ENCODE assay signal across 2 cellular contexts in the genomic region with DNA sequence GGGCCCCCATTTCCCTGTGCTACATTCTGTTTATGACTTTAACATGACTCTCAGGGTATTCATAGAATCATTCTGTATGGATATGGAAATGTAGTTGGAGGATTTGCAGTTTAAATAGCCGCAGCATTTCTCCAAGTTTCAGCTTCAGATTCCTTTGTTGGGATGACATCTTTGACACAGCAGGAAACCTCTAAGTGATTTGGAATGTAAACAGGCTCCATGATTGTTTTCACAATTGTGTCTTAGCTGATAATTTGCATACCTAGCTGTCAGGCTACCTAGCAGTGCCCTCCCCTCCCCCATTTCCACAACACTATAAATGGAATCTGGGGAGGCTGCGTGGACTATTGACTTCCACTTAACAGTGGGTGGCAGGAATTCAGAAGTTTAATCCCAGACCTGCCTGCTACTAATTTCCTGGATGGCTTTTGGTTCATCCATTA.
TF ChIP-seq lines count a peak whose summit lies in the region.

No MANE protein-coding gene starts in this region.

TF ChIP-seq in H1, 55 proteins besides CTCF, POLR2A, EP300 and RAD21:
- TF ChIP-seq RFX5 (IDR thresholded peaks at IDR 0.05; ENCODE audit: borderline replicate concordance, low read depth, low read length) = no peak
- TF ChIP-seq FOSL1 (IDR thresholded peaks at IDR 0.05; ENCODE audit: insufficient read depth, low read depth, low read length) = no peak
- TF ChIP-seq TEAD4 (IDR thresholded peaks at IDR 0.05; ENCODE audit: low read depth, low read length) = peak; percentile 84
- no peak for TF ChIP-seq SIRT6 (IDR thresholded peaks at IDR 0.05; ENCODE audit: low read length)
- 0 out of 2 replicates have a peak, but pooled peaks have one; percentile 62 for TF ChIP-seq TCF12 (IDR thresholded peaks at IDR 0.05; ENCODE audit: low read depth, low read length)
- TF ChIP-seq CHD2 (IDR thresholded peaks at IDR 0.05; ENCODE audit: low read length) = no peak
- no peak for TF ChIP-seq NRF1 (IDR thresholded peaks at IDR 0.05; ENCODE audit: low read depth, low read length)
- TF ChIP-seq GABPA (IDR thresholded peaks at IDR 0.05; ENCODE audit: borderline replicate concordance, insufficient read depth, low read length) = no peak
- 0 out of 2 replicates have a peak, but pooled peaks have one; percentile 30 for TF ChIP-seq KDM1A (IDR thresholded peaks at IDR 0.05; ENCODE audit: borderline replicate concordance, low read length)
- 0 out of 2 replicates have a peak, but pooled peaks have one; percentile 31 for TF ChIP-seq CREB1 (IDR thresholded peaks at IDR 0.05)
- peak; percentile 65; the same call in 1 of the 2 replicates for TF ChIP-seq YY1 (IDR thresholded peaks at IDR 0.05; ENCODE audit: low read depth, low read length)
- no peak for TF ChIP-seq CBX8 (IDR thresholded peaks at IDR 0.05; ENCODE audit: borderline replicate concordance, low read depth, low read length)
- no peak for TF ChIP-seq PHF8 (conservative IDR thresholded peaks at IDR 0.05; ENCODE audit: low read depth, low read length)
- TF ChIP-seq SP4 (IDR thresholded peaks at IDR 0.05; ENCODE audit: low read length) = no peak
- TF ChIP-seq BRCA1 (IDR thresholded peaks at IDR 0.05; ENCODE audit: low read depth, low read length) = no peak
- peak; percentile 73 to 91; a peak in 3 of 4 replicates for TF ChIP-seq HDAC2 (IDR thresholded peaks at IDR 0.05; ENCODE audit: borderline replicate concordance in 1 of 2, low read depth in 2 of 2, low read length in 2 of 2)
- TF ChIP-seq, protein P1, sequence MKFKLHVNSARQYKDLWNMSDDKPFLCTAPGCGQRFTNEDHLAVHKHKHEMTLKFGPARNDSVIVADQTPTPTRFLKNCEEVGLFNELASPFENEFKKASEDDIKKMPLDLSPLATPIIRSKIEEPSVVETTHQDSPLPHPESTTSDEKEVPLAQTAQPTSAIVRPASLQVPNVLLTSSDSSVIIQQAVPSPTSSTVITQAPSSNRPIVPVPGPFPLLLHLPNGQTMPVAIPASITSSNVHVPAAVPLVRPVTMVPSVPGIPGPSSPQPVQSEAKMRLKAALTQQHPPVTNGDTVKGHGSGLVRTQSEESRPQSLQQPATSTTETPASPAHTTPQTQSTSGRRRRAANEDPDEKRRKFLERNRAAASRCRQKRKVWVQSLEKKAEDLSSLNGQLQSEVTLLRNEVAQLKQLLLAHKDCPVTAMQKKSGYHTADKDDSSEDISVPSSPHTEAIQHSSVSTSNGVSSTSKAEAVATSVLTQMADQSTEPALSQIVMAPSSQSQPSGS (IDR thresholded peaks at IDR 0.05; ENCODE audit: low read length) = peak; percentile 77; the same call in 1 of the 2 replicates
- TF ChIP-seq CTBP2 (IDR thresholded peaks at IDR 0.05; ENCODE audit: borderline replicate concordance, insufficient read depth, insufficient read length, low read length) = no peak
- TF ChIP-seq NANOG (IDR thresholded peaks at IDR 0.05; ENCODE audit: insufficient read depth, low read depth, low read length, poor library complexity, severe bottlenecking) = peak; percentile 78
- TF ChIP-seq SP1 (IDR thresholded peaks at IDR 0.05; ENCODE audit: low read depth, low read length) = peak; percentile 82
- TF ChIP-seq ASH2L (IDR thresholded peaks at IDR 0.05; ENCODE audit: low read length) = peak; percentile 60
- peak; percentile 30; the same call in 1 of the 2 replicates for TF ChIP-seq BACH1 (IDR thresholded peaks at IDR 0.05; ENCODE audit: low read length)
- TF ChIP-seq, protein P2, sequence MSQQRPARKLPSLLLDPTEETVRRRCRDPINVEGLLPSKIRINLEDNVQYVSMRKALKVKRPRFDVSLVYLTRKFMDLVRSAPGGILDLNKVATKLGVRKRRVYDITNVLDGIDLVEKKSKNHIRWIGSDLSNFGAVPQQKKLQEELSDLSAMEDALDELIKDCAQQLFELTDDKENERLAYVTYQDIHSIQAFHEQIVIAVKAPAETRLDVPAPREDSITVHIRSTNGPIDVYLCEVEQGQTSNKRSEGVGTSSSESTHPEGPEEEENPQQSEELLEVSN (IDR thresholded peaks at IDR 0.05) = no peak
- no peak for TF ChIP-seq GTF2F1 (IDR thresholded peaks at IDR 0.05; ENCODE audit: borderline replicate concordance, low read depth, low read length)
- TF ChIP-seq SIN3A (conservative IDR thresholded peaks at IDR 0.05 in 1 of 2, IDR thresholded peaks at IDR 0.05 in 1 of 2; ENCODE audit: low read depth in 1 of 2, low read length in 2 of 2) = 0 out of 4 replicates have a peak, but pooled peaks of 1 of the 2 experiments have one; percentile 71
- TF ChIP-seq EZH2 (IDR thresholded peaks at IDR 0.05; ENCODE audit: low read depth, low read length, severe bottlenecking) = no peak

TF ChIP-seq in neural cell, 6 proteins besides CTCF, POLR2A, EP300 and RAD21:
- TF ChIP-seq EZH2 (IDR thresholded peaks at IDR 0.05; ENCODE audit: borderline replicate concordance, insufficient read depth, low read length, poor library complexity, severe bottlenecking) = no peak
- peak; percentile 90 for TF ChIP-seq POLR2AphosphoS5 (IDR thresholded peaks at IDR 0.05)
- no peak for TF ChIP-seq MXI1 (conservative IDR thresholded peaks at IDR 0.05; ENCODE audit: poor library complexity, severe bottlenecking)
- no peak for TF ChIP-seq SMC3 (conservative IDR thresholded peaks at IDR 0.05; ENCODE audit: poor library complexity)
- TF ChIP-seq TAF1 (IDR thresholded peaks at IDR 0.05; ENCODE audit: low read depth) = no peak
- TF ChIP-seq, protein P3, sequence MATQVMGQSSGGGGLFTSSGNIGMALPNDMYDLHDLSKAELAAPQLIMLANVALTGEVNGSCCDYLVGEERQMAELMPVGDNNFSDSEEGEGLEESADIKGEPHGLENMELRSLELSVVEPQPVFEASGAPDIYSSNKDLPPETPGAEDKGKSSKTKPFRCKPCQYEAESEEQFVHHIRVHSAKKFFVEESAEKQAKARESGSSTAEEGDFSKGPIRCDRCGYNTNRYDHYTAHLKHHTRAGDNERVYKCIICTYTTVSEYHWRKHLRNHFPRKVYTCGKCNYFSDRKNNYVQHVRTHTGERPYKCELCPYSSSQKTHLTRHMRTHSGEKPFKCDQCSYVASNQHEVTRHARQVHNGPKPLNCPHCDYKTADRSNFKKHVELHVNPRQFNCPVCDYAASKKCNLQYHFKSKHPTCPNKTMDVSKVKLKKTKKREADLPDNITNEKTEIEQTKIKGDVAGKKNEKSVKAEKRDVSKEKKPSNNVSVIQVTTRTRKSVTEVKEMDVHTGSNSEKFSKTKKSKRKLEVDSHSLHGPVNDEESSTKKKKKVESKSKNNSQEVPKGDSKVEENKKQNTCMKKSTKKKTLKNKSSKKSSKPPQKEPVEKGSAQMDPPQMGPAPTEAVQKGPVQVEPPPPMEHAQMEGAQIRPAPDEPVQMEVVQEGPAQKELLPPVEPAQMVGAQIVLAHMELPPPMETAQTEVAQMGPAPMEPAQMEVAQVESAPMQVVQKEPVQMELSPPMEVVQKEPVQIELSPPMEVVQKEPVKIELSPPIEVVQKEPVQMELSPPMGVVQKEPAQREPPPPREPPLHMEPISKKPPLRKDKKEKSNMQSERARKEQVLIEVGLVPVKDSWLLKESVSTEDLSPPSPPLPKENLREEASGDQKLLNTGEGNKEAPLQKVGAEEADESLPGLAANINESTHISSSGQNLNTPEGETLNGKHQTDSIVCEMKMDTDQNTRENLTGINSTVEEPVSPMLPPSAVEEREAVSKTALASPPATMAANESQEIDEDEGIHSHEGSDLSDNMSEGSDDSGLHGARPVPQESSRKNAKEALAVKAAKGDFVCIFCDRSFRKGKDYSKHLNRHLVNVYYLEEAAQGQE (IDR thresholded peaks at IDR 0.05; ENCODE audit: borderline replicate concordance) = peak; percentile 99
